Comparison of ENCODE assay signal across 8 cellular contexts in the genomic region with DNA sequence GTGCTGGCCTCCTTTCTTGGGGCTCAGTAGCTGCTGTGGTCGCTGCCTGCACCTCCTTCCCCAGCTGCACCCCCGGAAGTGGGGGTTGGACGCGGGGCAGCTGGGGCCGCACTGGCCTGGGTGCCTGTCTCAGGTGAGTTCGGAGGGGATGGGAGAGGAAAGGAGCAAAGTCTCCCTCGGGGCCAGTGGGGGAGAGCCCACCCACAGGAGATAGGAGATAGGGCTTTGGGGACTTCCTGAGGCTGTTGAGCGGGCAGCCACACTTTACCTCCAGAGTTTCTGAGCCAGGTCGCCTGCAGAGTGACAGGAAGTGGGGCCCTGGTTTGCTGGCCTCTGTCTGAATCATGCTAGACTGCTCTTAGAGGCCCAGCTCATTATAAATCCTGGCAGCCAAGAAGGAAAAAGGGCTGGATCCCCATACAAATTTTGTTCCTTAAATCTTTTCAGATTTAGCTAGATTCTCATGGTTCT. TPM values are rescaled to one million over a fixed set of nuclear protein-coding genes. Genes with fewer than 3 reads are reported as not detected.
DNase-seq lines count a peak whose midpoint lies in the region; ATAC-seq and TF ChIP-seq lines count a peak whose summit lies in the region.

No MANE protein-coding gene starts in this region.

- no peaks in the 10 kb centered on the region for H4K20me1 ChIP-seq in neural progenitor cell (ENCODE audit: low read depth)

- H3K27ac Mint-ChIP-seq in neural progenitor cell, result no peak overlapping the region

- intact Hi-C loops in breast epithelium (cut with DNase I; ENCODE audit: low total_unique reads) (no loop called here), prostate gland (cut with DNase I) (no loop called here)

- H3K36me3 Mint-ChIP-seq in neural progenitor cell, result no peaks in the 10 kb centered on the region

- no peak overlapping the region for H3K4me2 ChIP-seq in neural progenitor cell

- DNase-seq in HL-60 (ENCODE audit: low read depth in 1 of 2, low spot score in 1 of 2), result peak in 1 of 2 experiments; percentile 68
- peak; percentile 52 for DNase-seq in activated CD8-positive, alpha-beta memory T cell treated with anti-CD3 and anti-CD28 coated beads, Interleukin-2, amount 50 U/mL, for 4 hours
- no peak for DNase-seq in neural progenitor cell (ENCODE audit: low spot score)
- no peak for DNase-seq in breast epithelium (ENCODE audit: low spot score in 2 of 2)
- no peak for DNase-seq in prostate gland (ENCODE audit: low spot score)
- DNase-seq in dedifferentiated amniotic fluid mesenchymal stem cell (ENCODE audit: extremely low spot score), result no peak

- peaks cover 8% of the 10 kb centered on the region for H3K27me3 Mint-ChIP-seq in neural progenitor cell (ENCODE audit: insufficient read depth, low read depth)

- 67% methylated on average over 9 of the region's 9 CpGs for WGBS in prostate gland

- peak; percentile 69 for ATAC-seq in GM21515 (IDR thresholded peaks at IDR 0.05; ENCODE audit: unreplicated experiment)

- TF ChIP-seq POLR2A in breast epithelium (IDR thresholded peaks at IDR 0.05), result no peak
- no peak for TF ChIP-seq POLR2A in prostate gland (IDR thresholded peaks at IDR 0.05)

- H3K4me1 Mint-ChIP-seq in neural progenitor cell, result peaks cover 17% of the 10 kb centered on the region

- no peaks in the 10 kb centered on the region for H3K4me1 ChIP-seq in neural progenitor cell
- no peaks in the 10 kb centered on the region for H3K4me1 ChIP-seq in breast epithelium
- H3K4me1 ChIP-seq in prostate gland (replicated peaks), result no peaks in the 10 kb centered on the region

- H3K36me3 ChIP-seq in neural progenitor cell (no peaks in the 10 kb centered on the region), breast epithelium (no peaks in the 10 kb centered on the region), prostate gland (no peaks in the 10 kb centered on the region)

- H2AFZ ChIP-seq in neural progenitor cell (replicated peaks), result peak overlapping the region; percentile 61

- no peak overlapping the region for H3K9ac ChIP-seq in neural progenitor cell

- peak overlapping the region; percentile 97 for H3K27ac ChIP-seq in HL-60 (replicated peaks)
- no peak overlapping the region for H3K27ac ChIP-seq in neural progenitor cell
- no peak overlapping the region for H3K27ac ChIP-seq in breast epithelium
- no peak overlapping the region for H3K27ac ChIP-seq in prostate gland

- H3K4me3 ChIP-seq in GM08714 (ENCODE audit: low read length) (peak overlapping the region; percentile 40; the same call in 1 of the 2 replicates), HL-60 (replicated peaks; ENCODE audit: insufficient read depth, low read length) (no peak overlapping the region), neural progenitor cell (no peak overlapping the region), breast epithelium (no peak overlapping the region), prostate gland (no peak overlapping the region)

- TF ChIP-seq CTCF in HL-60 (IDR thresholded peaks at IDR 0.05; ENCODE audit: insufficient read depth, low read length), result no peak
- no peak for TF ChIP-seq CTCF in neural progenitor cell (IDR thresholded peaks at IDR 0.05)
- TF ChIP-seq CTCF in breast epithelium (IDR thresholded peaks at IDR 0.05), result no peak
- no peak for TF ChIP-seq CTCF in prostate gland (IDR thresholded peaks at IDR 0.05)

- H3K27me3 ChIP-seq in HL-60 (ENCODE audit: insufficient read depth, poor library complexity, severe bottlenecking) (no peaks in the 10 kb centered on the region), neural progenitor cell (peaks cover 15% of the 10 kb centered on the region), breast epithelium (no peaks in the 10 kb centered on the region), prostate gland (replicated peaks; ENCODE audit: insufficient read depth) (no peaks in the 10 kb centered on the region)

- H3K9me3 Mint-ChIP-seq in neural progenitor cell, result peaks cover 3% of the 10 kb centered on the region

- H3F3A ChIP-seq in neural progenitor cell (ENCODE audit: low read depth), result no peaks in the 10 kb centered on the region

- H3K4me3 Mint-ChIP-seq in neural progenitor cell, result no peak overlapping the region

- no peaks in the 10 kb centered on the region for H3K79me2 ChIP-seq in neural progenitor cell (ENCODE audit: low read depth)

- H3K9me3 ChIP-seq in neural progenitor cell (ENCODE audit: low read depth) (no peaks in the 10 kb centered on the region), breast epithelium (no peaks in the 10 kb centered on the region), prostate gland (no peaks in the 10 kb centered on the region)

RNA-seq across cellular contexts. Expression of a gene that starts 8.1 kb away (rescaled TPM):
- total RNA-seq in neural progenitor cell (ENCODE audit: low replicate concordance) (0.64 and 2.1 TPM in 2 replicates), breast epithelium (10 to 100 TPM; 27.2 to 46.2 (median 32.4) TPM), prostate gland (10 to 100 TPM; 19.8 to 43.5 TPM)
